18 cellular contexts compared by ENCODE assay signal in the genomic region with DNA sequence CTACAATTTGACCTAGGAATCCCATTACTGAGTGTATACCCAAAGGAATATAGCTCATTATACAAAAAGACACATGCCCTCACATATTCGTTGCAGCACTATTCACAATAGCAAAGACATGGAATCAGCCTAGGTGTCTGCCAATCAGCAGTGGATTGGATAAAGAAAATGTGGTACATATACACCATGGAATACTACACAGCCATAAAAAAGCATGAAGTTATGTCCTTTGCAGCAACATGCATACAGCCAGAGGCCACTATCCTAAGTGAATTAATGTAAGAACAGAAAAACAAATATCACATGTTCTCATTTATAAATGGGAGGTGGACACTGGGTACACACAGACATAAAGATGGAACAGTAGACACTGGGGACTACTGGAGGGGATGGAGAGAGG.
"Had no signal": no experiment of that assay in that cellular context is flagged by ENCODE, and none has a peak within 500 bp of the region (broad histone marks: within the 10 kb centered on the region; RNA-seq: fewer than 3 reads in every experiment).

No MANE protein-coding gene starts in this region.

- H3K9me3 ChIP-seq: neutrophil, ovary, pancreas, prostate gland, psoas muscle, right atrium auricular region, right lobe of liver, sigmoid colon had no signal

- ATAC-seq: naive thymus-derived CD8-positive, alpha-beta T cell; natural killer cell; natural killer cell treated with Interleukin-12 subunit alpha and Interleukin-12 subunit beta and Interleukin-15 and Interleukin-18, amount 100 ng/mL, for 72 hours; pancreas; psoas muscle; right cardiac atrium; right lobe of liver; sciatic nerve had no signal

- H3K36me3 ChIP-seq: neutrophil, ovary, pancreas, prostate gland, right atrium auricular region, right lobe of liver, sigmoid colon, spleen had no signal

- H3K27ac ChIP-seq: neutrophil, ovary, pancreas, parathyroid adenoma, prostate gland, psoas muscle, right atrium auricular region, right lobe of liver, sigmoid colon, skin epidermis, spleen had no signal

- H3K4me3 ChIP-seq: neural progenitor cell, ovary, pancreas, prostate gland, psoas muscle, right atrium auricular region, right lobe of liver, sigmoid colon, skin epidermis, smooth muscle cell, spleen had no signal

- H3K4me1 ChIP-seq: pancreas, prostate gland, psoas muscle, right atrium auricular region, spleen had no signal
